9 cellular contexts compared by ENCODE assay signal in the genomic region with DNA sequence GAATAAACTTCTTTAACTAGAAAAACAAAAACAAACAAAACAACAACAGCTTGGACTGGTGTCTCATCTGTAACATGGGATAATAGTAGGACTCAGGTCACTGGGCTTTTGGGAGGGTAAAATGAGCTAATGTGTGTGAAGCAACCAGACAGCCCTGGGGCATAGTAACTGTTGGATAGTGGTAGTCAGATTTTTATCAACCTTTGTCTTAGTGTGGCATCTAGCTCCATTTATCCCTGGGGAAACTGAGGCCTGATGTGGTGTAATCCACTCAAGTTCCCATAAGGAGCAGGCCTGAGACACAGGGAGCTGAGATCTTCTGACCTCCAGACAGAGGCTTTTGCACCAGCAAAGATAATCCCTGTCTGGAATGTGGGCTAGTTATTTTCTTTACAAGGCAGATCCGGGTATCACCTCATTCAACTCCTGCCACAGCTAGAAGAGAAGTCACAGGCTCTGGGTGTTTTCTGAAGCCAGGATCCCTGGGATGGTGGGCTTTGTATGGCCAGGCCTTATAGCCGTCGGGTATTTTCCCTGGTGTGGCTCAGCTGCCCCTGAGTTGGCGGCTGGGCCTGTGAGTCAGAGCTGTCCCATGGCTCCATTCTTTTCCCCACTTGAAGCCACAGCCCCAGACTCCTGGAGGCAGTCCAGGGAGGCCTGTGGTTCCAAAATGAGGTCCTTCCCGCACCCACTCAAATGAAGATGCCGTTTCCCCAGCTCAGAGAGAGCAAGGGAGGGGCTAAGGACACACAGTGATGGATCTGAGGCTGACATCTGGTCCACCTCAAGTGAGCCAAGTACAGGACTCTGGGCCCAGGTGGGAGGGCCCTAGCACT. TPM values are rescaled to one million over a fixed set of nuclear protein-coding genes. Genes with fewer than 3 reads are reported as not detected.
DNase-seq lines count a peak whose midpoint lies in the region; ATAC-seq and TF ChIP-seq lines count a peak whose summit lies in the region.
"Had no signal": no experiment of that assay in that cellular context is flagged by ENCODE, and none has a peak within 500 bp of the region (broad histone marks: within the 10 kb centered on the region; RNA-seq: fewer than 3 reads in every experiment).

No MANE protein-coding gene starts in this region.

- H4K20me1 ChIP-seq in SK-N-SH (ENCODE audit: insufficient read depth) = no peaks in the 10 kb centered on the region

- POLR2A ChIA-PET in SK-N-SH (lab: Yijun Ruan, JAX) = interaction anchor here (0.6 to 2.2 kb wide), 3 partner anchors 10 to 115 kb away, joined by 3 to 8 read pairs (median 4); no protein-coding TSS in a partner anchor

- DNase-seq in ELR (ENCODE audit: low read depth) = peak; percentile 90
- DNase-seq in SK-N-SH = peak; percentile 39
- DNase-seq in sigmoid colon = peak; percentile 85
- no peak for DNase-seq in DMS79 (lab: John Stamatoyannopoulos, UW)
- no peak for DNase-seq in NCI-H2081 (lab: John Stamatoyannopoulos, UW)
- DNase-seq in NCI-H2171 (lab: John Stamatoyannopoulos, UW) = no peak
- DNase-seq in SIG-M5 (lab: John Stamatoyannopoulos, UW) = no peak

- peak overlapping the region; percentile 42; the same call in 1 of the 2 replicates for H2AFZ ChIP-seq in SK-N-SH (ENCODE audit: low read depth)

- TF ChIP-seq EP300 in SK-N-SH (IDR thresholded peaks at IDR 0.05; ENCODE audit: borderline replicate concordance in 1 of 2, low read depth in 1 of 2, low read length in 1 of 2) = no peak
- no peak for TF ChIP-seq EP300 in gastroesophageal sphincter (IDR thresholded peaks at IDR 0.05)
- TF ChIP-seq EP300 in sigmoid colon (IDR thresholded peaks at IDR 0.05) = no peak

- H3K9me2 ChIP-seq in SK-N-SH = no peaks in the 10 kb centered on the region

- peak; percentile 64 for ATAC-seq in gastroesophageal sphincter

- H3K9me3 ChIP-seq in SK-N-SH = no peaks in the 10 kb centered on the region
- no peaks in the 10 kb centered on the region for H3K9me3 ChIP-seq in gastroesophageal sphincter
- no peaks in the 10 kb centered on the region for H3K9me3 ChIP-seq in sigmoid colon

- H3K79me2 ChIP-seq in SK-N-SH (ENCODE audit: insufficient read depth) = no peaks in the 10 kb centered on the region

- peaks cover 12 to 36% of the 10 kb centered on the region in 2 experiments for H3K4me1 ChIP-seq in SK-N-SH (ENCODE audit: control insufficient read depth in 1 of 2, insufficient read depth in 2 of 2, low read depth in 1 of 2, low read length in 1 of 2)
- H3K4me1 ChIP-seq in gastroesophageal sphincter = peaks cover 0 to 10% (median 3%) of the 10 kb centered on the region in 3 donors
- H3K4me1 ChIP-seq in sigmoid colon = peaks cover 0 to 12% (median 0%) of the 10 kb centered on the region in 4 donors

- TF ChIP-seq RAD21 in SK-N-SH (IDR thresholded peaks at IDR 0.05; ENCODE audit: low read length) = no peak

- no peak for TF ChIP-seq POLR2A in gastroesophageal sphincter (IDR thresholded peaks at IDR 0.05)
- TF ChIP-seq POLR2A in sigmoid colon (IDR thresholded peaks at IDR 0.05) = no peak

- no peak for TF ChIP-seq CTCF in SK-N-SH (IDR thresholded peaks at IDR 0.05)
- TF ChIP-seq CTCF in gastroesophageal sphincter (IDR thresholded peaks at IDR 0.05) = no peak
- TF ChIP-seq CTCF in sigmoid colon (IDR thresholded peaks at IDR 0.05) = no peak

- CTCF ChIA-PET in SK-N-SH (lab: Yijun Ruan, JAX) = interaction anchor here (0.7 to 2.3 kb wide), 6 partner anchors 18 to 324 kb away, joined by 3 to 10 read pairs (median 3); no protein-coding TSS in a partner anchor

- peak overlapping the region; percentile 20; the same call in 1 of the 2 replicates for H3K4me2 ChIP-seq in SK-N-SH

- H3F3A ChIP-seq in SK-N-SH (replicated peaks; ENCODE audit: insufficient read depth) = no peaks in the 10 kb centered on the region

- H3K27ac ChIP-seq in SK-N-SH (ENCODE audit: low read depth in 2 of 2, low read length in 1 of 2) = peak overlapping the region; percentile 55 to 70
- peak overlapping the region in 3 of 4 donors; percentile 43 to 63 (median 46) for H3K27ac ChIP-seq in gastroesophageal sphincter
- H3K27ac ChIP-seq in sigmoid colon = peak overlapping the region; percentile 23 to 36 (median 32)

- H3K36me3 ChIP-seq in SK-N-SH (replicated peaks in 1 of 2; ENCODE audit: control insufficient read depth in 1 of 2, insufficient read depth in 2 of 2, low read length in 1 of 2) (peaks cover 5 to 25% of the 10 kb centered on the region in 2 experiments), gastroesophageal sphincter (peaks cover 0 to 32% of the 10 kb centered on the region in 2 donors), sigmoid colon (peaks cover 0 to 24% (median 0%) of the 10 kb centered on the region in 4 donors)

- H3K27me3 ChIP-seq in SK-N-SH (ENCODE audit: insufficient read depth) (no peaks in the 10 kb centered on the region), gastroesophageal sphincter (peaks cover 3% of the 10 kb centered on the region), sigmoid colon (no peaks in the 10 kb centered on the region)

- intact Hi-C loops in sigmoid colon (cut with DNase I) = no loop called here

- H3K4me3 ChIP-seq in SK-N-SH (ENCODE audit: low read depth in 2 of 2, low read length in 1 of 2) (no peak overlapping the region), gastroesophageal sphincter (no peak overlapping the region), sigmoid colon (no peak overlapping the region)

- 17% methylated on average over 6 of the region's 6 CpGs for WGBS in SK-N-SH (ENCODE audit: low lambda C conversion rate)
- WGBS in gastroesophageal sphincter (ENCODE audit: low coverage in 1 of 2), 2 donors = 20 to 50% methylated on average over 1 of the region's 6 CpGs
- whole genome bisulfite sequencing in sigmoid colon, 2 donors = 78 to 81% methylated on average over 6 of the region's 6 CpGs

- no peak overlapping the region for H3K9ac ChIP-seq in SK-N-SH

TF ChIP-seq in SK-N-SH, 30 proteins besides CTCF, POLR2A, EP300 and RAD21 (continues in another document):
- no peak for TF ChIP-seq NRF1 (IDR thresholded peaks at IDR 0.05; ENCODE audit: low read depth, low read length)
- TF ChIP-seq YY1 (IDR thresholded peaks at IDR 0.05; ENCODE audit: low read depth) = no peak
- TF ChIP-seq, protein P1, sequence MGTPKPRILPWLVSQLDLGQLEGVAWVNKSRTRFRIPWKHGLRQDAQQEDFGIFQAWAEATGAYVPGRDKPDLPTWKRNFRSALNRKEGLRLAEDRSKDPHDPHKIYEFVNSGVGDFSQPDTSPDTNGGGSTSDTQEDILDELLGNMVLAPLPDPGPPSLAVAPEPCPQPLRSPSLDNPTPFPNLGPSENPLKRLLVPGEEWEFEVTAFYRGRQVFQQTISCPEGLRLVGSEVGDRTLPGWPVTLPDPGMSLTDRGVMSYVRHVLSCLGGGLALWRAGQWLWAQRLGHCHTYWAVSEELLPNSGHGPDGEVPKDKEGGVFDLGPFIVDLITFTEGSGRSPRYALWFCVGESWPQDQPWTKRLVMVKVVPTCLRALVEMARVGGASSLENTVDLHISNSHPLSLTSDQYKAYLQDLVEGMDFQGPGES (IDR thresholded peaks at IDR 0.05; ENCODE audit: low read depth, low read length) = no peak
- TF ChIP-seq, protein P2, sequence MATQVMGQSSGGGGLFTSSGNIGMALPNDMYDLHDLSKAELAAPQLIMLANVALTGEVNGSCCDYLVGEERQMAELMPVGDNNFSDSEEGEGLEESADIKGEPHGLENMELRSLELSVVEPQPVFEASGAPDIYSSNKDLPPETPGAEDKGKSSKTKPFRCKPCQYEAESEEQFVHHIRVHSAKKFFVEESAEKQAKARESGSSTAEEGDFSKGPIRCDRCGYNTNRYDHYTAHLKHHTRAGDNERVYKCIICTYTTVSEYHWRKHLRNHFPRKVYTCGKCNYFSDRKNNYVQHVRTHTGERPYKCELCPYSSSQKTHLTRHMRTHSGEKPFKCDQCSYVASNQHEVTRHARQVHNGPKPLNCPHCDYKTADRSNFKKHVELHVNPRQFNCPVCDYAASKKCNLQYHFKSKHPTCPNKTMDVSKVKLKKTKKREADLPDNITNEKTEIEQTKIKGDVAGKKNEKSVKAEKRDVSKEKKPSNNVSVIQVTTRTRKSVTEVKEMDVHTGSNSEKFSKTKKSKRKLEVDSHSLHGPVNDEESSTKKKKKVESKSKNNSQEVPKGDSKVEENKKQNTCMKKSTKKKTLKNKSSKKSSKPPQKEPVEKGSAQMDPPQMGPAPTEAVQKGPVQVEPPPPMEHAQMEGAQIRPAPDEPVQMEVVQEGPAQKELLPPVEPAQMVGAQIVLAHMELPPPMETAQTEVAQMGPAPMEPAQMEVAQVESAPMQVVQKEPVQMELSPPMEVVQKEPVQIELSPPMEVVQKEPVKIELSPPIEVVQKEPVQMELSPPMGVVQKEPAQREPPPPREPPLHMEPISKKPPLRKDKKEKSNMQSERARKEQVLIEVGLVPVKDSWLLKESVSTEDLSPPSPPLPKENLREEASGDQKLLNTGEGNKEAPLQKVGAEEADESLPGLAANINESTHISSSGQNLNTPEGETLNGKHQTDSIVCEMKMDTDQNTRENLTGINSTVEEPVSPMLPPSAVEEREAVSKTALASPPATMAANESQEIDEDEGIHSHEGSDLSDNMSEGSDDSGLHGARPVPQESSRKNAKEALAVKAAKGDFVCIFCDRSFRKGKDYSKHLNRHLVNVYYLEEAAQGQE (IDR thresholded peaks at IDR 0.05; ENCODE audit: low read depth, low read length) = no peak
- TF ChIP-seq, protein P3, sequence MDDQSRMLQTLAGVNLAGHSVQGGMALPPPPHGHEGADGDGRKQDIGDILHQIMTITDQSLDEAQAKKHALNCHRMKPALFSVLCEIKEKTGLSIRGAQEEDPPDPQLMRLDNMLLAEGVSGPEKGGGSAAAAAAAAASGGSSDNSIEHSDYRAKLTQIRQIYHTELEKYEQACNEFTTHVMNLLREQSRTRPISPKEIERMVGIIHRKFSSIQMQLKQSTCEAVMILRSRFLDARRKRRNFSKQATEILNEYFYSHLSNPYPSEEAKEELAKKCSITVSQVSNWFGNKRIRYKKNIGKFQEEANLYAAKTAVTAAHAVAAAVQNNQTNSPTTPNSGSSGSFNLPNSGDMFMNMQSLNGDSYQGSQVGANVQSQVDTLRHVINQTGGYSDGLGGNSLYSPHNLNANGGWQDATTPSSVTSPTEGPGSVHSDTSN (IDR thresholded peaks at IDR 0.05) = no peak

RNA-seq across cellular contexts. Expression of a gene that starts 26.1 kb away (rescaled TPM):
- polyA plus RNA-seq in SK-N-SH (2012; rRNA removed) = 0.15 and 0.25 TPM in 2 replicates
- polyA plus RNA-seq in SK-N-SH (2012; cell fraction: cytosol; rRNA removed) = 0.10 and 0.30 TPM in 2 replicates
- 0.49 and 0.69 TPM in 2 replicates for polyA plus RNA-seq in SK-N-SH (2012; cell fraction: nucleus; rRNA removed)
- 10 to 100 TPM; 12.3 to 58.0 (median 35.2) TPM for total RNA-seq in gastroesophageal sphincter
- total RNA-seq in sigmoid colon = 10 to 100 TPM; 21.9 to 44.4 (median 36.0) TPM
- 10 to 100 TPM; 10.8 to 26.1 (median 16.3) TPM for polyA plus RNA-seq in sigmoid colon

RNA-seq across cellular contexts. Expression of a gene that starts 43.2 kb away (rescaled TPM):
- polyA plus RNA-seq in SK-N-SH (2012; rRNA removed) (25.9 and 32.1 TPM in 2 replicates), sigmoid colon (10 to 100 TPM in 1 of 3 donors, 1 to 10 TPM in 2; 3.9 to 26.7 (median 6.0) TPM)
- polyA plus RNA-seq in SK-N-SH (2012; cell fraction: cytosol; rRNA removed) = 13.2 and 19.7 TPM in 2 replicates
- polyA plus RNA-seq in SK-N-SH (2012; cell fraction: nucleus; rRNA removed) = 57.0 and 58.5 TPM in 2 replicates
- total RNA-seq in gastroesophageal sphincter (100 to 1,000 TPM in 3 of 4 donors, 10 to 100 TPM in 1; 87.5 to 161 (median 113) TPM), sigmoid colon (100 to 1,000 TPM in 1 of 4 donors, 10 to 100 TPM in 3; 54.9 to 104 (median 69.4) TPM)

RNA-seq across cellular contexts. Expression of a gene that starts 54.1 kb away (rescaled TPM):
- 0.23 and 0.26 TPM in 2 replicates for polyA plus RNA-seq in SK-N-SH (2012; rRNA removed)
- 0.19 and 0.26 TPM in 2 replicates for polyA plus RNA-seq in SK-N-SH (2012; cell fraction: cytosol; rRNA removed)
- 0.25 and 0.39 TPM in 2 replicates for polyA plus RNA-seq in SK-N-SH (2012; cell fraction: nucleus; rRNA removed)
- total RNA-seq in gastroesophageal sphincter = not detected
- 1 to 10 TPM in 1 of 4 donors, under 1 TPM in 1, not detected in 2; 0.71 to 1.4 TPM for total RNA-seq in sigmoid colon
- polyA plus RNA-seq in sigmoid colon = 100 to 1,000 TPM; 325 to 455 (median 330) TPM
- total RNA-seq: mononuclear cell had no signal

Comparison
In these comparisons a context has a peak if more than half of its experiments do, and no peak if none do; other contexts are left out.
1. DNase-seq: peak in ELR (single experiment), SK-N-SH (single experiment) and sigmoid colon (single experiment); none in DMS79 (single experiment), NCI-H2081 (0 of 2), NCI-H2171 (single experiment) and SIG-M5 (single experiment).
2. Peak in every context shown above with its lines, with median percentiles within 50 percentile points of each other: H3K27ac ChIP-seq.